ENCODE assay signal across 1 cellular context in genomic region chr11:17209939-17210245, GRCh38.
TF ChIP-seq lines count a peak whose summit lies in the region.

No MANE protein-coding gene starts in this region.

TF ChIP-seq in GM23338, 12 proteins besides CTCF, POLR2A, EP300 and RAD21 (continued from another document):
- TF ChIP-seq, protein P1, sequence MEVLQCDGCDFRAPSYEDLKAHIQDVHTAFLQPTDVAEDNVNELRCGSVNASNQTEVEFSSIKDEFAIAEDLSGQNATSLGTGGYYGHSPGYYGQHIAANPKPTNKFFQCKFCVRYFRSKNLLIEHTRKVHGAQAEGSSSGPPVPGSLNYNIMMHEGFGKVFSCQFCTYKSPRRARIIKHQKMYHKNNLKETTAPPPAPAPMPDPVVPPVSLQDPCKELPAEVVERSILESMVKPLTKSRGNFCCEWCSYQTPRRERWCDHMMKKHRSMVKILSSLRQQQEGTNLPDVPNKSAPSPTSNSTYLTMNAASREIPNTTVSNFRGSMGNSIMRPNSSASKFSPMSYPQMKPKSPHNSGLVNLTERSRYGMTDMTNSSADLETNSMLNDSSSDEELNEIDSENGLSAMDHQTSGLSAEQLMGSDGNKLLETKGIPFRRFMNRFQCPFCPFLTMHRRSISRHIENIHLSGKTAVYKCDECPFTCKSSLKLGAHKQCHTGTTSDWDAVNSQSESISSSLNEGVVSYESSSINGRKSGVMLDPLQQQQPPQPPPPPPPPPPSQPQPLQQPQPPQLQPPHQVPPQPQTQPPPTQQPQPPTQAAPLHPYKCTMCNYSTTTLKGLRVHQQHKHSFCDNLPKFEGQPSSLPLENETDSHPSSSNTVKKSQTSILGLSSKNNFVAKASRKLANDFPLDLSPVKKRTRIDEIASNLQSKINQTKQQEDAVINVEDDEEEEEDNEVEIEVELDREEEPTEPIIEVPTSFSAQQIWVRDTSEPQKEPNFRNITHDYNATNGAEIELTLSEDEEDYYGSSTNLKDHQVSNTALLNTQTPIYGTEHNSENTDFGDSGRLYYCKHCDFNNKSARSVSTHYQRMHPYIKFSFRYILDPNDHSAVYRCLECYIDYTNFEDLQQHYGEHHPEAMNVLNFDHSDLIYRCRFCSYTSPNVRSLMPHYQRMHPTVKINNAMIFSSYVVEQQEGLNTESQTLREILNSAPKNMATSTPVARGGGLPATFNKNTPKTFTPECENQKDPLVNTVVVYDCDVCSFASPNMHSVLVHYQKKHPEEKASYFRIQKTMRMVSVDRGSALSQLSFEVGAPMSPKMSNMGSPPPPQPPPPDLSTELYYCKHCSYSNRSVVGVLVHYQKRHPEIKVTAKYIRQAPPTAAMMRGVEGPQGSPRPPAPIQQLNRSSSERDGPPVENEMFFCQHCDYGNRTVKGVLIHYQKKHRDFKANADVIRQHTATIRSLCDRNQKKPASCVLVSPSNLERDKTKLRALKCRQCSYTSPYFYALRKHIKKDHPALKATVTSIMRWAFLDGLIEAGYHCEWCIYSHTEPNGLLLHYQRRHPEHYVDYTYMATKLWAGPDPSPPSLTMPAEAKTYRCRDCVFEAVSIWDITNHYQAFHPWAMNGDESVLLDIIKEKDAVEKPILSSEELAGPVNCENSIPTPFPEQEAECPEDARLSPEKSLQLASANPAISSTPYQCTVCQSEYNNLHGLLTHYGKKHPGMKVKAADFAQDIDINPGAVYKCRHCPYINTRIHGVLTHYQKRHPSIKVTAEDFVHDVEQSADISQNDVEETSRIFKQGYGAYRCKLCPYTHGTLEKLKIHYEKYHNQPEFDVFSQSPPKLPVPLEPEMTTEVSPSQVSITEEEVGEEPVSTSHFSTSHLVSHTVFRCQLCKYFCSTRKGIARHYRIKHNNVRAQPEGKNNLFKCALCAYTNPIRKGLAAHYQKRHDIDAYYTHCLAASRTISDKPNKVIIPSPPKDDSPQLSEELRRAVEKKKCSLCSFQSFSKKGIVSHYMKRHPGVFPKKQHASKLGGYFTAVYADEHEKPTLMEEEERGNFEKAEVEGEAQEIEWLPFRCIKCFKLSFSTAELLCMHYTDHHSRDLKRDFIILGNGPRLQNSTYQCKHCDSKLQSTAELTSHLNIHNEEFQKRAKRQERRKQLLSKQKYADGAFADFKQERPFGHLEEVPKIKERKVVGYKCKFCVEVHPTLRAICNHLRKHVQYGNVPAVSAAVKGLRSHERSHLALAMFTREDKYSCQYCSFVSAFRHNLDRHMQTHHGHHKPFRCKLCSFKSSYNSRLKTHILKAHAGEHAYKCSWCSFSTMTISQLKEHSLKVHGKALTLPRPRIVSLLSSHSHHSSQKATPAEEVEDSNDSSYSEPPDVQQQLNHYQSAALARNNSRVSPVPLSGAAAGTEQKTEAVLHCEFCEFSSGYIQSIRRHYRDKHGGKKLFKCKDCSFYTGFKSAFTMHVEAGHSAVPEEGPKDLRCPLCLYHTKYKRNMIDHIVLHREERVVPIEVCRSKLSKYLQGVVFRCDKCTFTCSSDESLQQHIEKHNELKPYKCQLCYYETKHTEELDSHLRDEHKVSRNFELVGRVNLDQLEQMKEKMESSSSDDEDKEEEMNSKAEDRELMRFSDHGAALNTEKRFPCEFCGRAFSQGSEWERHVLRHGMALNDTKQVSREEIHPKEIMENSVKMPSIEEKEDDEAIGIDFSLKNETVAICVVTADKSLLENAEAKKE (CRISPR knock-in tag; IDR thresholded peaks at IDR 0.05), result no peak
- no peak for TF ChIP-seq ZNF331 (CRISPR knock-in tag; IDR thresholded peaks at IDR 0.05; ENCODE audit: low read depth)
- TF ChIP-seq STAT1 (IDR thresholded peaks at IDR 0.05; ENCODE audit: unreplicated experiment), result no peak
- TF ChIP-seq ETS1 (IDR thresholded peaks at IDR 0.05), result no peak
- no peak for TF ChIP-seq CREB1 (CRISPR knock-in tag; IDR thresholded peaks at IDR 0.05; ENCODE audit: low read depth)
